1 cellular context compared by ENCODE assay signal in genomic region chr10:49350856-49351532, GRCh38.
TF ChIP-seq lines count a peak whose summit lies in the region.

No MANE protein-coding gene starts in this region.

TF ChIP-seq in K562, 482 proteins besides CTCF, POLR2A, EP300 and RAD21 (continued from another document):
- TF ChIP-seq DACH1 (IDR thresholded peaks at IDR 0.05; ENCODE audit: partially characterized antibody) (no peak), ARID3A (IDR thresholded peaks at IDR 0.05; ENCODE audit: borderline replicate concordance, low read depth, low read length) (no peak), ZNF778 (CRISPR knock-in tag; IDR thresholded peaks at IDR 0.05) (no peak), DPF2 (IDR thresholded peaks at IDR 0.05) (no peak), HIVEP1 (CRISPR knock-in tag; IDR thresholded peaks at IDR 0.05) (no peak), PRDM10 (IDR thresholded peaks at IDR 0.05; ENCODE audit: partially characterized antibody) (peak; percentile 15), E2F8 (IDR thresholded peaks at IDR 0.05; ENCODE audit: low read depth, partially characterized antibody) (no peak), DNMT1 (IDR thresholded peaks at IDR 0.05) (no peak)
